Comparison of ENCODE assay signal across 1 cellular context in genomic region chr22:44325718-44326548, GRCh38.
TF ChIP-seq lines count a peak whose summit lies in the region.

No MANE protein-coding gene starts in this region.

TF ChIP-seq in A549, 52 proteins besides CTCF, POLR2A, EP300 and RAD21 (continued from another document):
- TF ChIP-seq, protein P1, sequence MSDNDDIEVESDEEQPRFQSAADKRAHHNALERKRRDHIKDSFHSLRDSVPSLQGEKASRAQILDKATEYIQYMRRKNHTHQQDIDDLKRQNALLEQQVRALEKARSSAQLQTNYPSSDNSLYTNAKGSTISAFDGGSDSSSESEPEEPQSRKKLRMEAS (IDR thresholded peaks at IDR 0.05), result no peak
- no peak for TF ChIP-seq EHMT2 (IDR thresholded peaks at IDR 0.05; ENCODE audit: low read depth)
